Comparison of ENCODE assay signal across 1 cellular context in the genomic region with DNA sequence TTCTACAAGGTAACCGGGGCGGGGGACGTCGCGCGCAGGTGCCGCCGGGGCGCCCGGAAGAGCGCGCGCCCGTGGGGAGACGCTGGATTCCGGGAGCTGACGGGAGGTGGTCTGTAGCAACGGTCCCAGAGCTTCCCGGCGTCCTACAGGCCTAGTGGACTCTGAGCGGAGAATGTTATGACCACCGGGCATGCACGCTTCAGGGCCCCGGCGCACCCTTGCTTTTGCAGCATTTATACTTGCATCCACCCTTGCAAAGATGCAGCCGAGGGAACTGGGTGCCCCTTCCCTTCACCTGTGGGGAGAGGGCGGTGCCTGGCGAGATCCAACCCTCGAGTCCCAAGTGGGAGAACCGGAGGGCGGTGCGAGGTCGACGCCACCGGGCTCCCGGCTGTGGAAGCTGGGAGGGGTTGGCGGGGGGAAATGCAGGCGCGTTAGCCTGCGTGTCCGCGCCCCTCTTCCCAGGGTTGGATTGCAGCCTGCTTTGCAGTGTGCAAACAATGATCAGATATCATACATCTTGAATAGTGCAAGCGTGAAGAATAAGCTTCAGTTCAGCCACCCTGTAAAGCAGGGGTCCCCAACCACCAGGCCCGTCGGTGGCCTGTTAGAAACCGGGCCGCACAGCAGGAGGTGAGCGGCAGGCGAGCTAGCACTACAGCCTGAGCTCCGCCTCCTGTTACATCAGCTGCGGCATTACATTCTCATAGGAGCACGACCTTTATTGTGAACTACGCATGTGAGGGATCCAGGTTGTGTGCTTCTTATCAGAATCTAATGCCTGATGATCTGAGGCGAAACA.
A peak's percentile ranks its signal among the peaks of the same experiment; 100 is the strongest.
TF ChIP-seq lines count a peak whose summit lies in the region.

No MANE protein-coding gene starts in this region.

TF ChIP-seq in K562, 482 proteins besides CTCF, POLR2A, EP300 and RAD21 (continued from another document and continues in another):
- TF ChIP-seq, protein P1, sequence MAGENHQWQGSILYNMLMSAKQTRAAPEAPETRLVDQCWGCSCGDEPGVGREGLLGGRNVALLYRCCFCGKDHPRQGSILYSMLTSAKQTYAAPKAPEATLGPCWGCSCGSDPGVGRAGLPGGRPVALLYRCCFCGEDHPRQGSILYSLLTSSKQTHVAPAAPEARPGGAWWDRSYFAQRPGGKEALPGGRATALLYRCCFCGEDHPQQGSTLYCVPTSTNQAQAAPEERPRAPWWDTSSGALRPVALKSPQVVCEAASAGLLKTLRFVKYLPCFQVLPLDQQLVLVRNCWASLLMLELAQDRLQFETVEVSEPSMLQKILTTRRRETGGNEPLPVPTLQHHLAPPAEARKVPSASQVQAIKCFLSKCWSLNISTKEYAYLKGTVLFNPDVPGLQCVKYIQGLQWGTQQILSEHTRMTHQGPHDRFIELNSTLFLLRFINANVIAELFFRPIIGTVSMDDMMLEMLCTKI (IDR thresholded peaks at IDR 0.05; ENCODE audit: partially characterized antibody): no peak
- TF ChIP-seq GATAD2B (IDR thresholded peaks at IDR 0.05; ENCODE audit: borderline replicate concordance): 0 out of 2 replicates have a peak, but pooled peaks have one; percentile 21
- TF ChIP-seq ZFX (CRISPR knock-in tag; IDR thresholded peaks at IDR 0.05): peak; percentile 92
- peak; percentile 62; the same call in 1 of the 2 replicates for TF ChIP-seq ZEB2 (IDR thresholded peaks at IDR 0.05)
- TF ChIP-seq FOXM1 (IDR thresholded peaks at IDR 0.05; ENCODE audit: low read depth): no peak
- no peak; the same call in 1 of the 2 replicates for TF ChIP-seq FOXM1 (CRISPR knock-in tag; IDR thresholded peaks at IDR 0.05; ENCODE audit: low read depth)
- no peak for TF ChIP-seq MAFG (tag; conservative IDR thresholded peaks at IDR 0.05)
- TF ChIP-seq XRCC3 (IDR thresholded peaks at IDR 0.05): no peak
- peak; percentile 70 for TF ChIP-seq PRPF4 (IDR thresholded peaks at IDR 0.05; ENCODE audit: insufficient read depth, low read depth, low read length, poor library complexity, severe bottlenecking)
- TF ChIP-seq PHF8 (IDR thresholded peaks at IDR 0.05; ENCODE audit: borderline replicate concordance, low read length): peak; percentile 51
- no peak for TF ChIP-seq MTA2 (IDR thresholded peaks at IDR 0.05; ENCODE audit: low read depth)
- no peak for TF ChIP-seq EZH2 (IDR thresholded peaks at IDR 0.05; ENCODE audit: borderline replicate concordance, low read depth, low read length)
- no peak for TF ChIP-seq ELF4 (CRISPR knock-in tag; IDR thresholded peaks at IDR 0.05)
- TF ChIP-seq, protein P2, sequence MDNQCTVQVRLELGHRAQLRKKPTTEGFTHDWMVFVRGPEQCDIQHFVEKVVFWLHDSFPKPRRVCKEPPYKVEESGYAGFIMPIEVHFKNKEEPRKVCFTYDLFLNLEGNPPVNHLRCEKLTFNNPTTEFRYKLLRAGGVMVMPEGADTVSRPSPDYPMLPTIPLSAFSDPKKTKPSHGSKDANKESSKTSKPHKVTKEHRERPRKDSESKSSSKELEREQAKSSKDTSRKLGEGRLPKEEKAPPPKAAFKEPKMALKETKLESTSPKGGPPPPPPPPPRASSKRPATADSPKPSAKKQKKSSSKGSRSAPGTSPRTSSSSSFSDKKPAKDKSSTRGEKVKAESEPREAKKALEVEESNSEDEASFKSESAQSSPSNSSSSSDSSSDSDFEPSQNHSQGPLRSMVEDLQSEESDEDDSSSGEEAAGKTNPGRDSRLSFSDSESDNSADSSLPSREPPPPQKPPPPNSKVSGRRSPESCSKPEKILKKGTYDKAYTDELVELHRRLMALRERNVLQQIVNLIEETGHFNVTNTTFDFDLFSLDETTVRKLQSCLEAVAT (IDR thresholded peaks at IDR 0.05): peak in 1 of 2 experiments; percentile 20; a peak in 2 of 4 replicates
- peak in 1 of 2 experiments; percentile 65; a peak in 1 of 4 replicates for TF ChIP-seq SIN3A (IDR thresholded peaks at IDR 0.05; ENCODE audit: borderline replicate concordance in 2 of 2, control insufficient read depth in 1 of 2, low read depth in 2 of 2, low read length in 2 of 2)
- TF ChIP-seq, protein P3, sequence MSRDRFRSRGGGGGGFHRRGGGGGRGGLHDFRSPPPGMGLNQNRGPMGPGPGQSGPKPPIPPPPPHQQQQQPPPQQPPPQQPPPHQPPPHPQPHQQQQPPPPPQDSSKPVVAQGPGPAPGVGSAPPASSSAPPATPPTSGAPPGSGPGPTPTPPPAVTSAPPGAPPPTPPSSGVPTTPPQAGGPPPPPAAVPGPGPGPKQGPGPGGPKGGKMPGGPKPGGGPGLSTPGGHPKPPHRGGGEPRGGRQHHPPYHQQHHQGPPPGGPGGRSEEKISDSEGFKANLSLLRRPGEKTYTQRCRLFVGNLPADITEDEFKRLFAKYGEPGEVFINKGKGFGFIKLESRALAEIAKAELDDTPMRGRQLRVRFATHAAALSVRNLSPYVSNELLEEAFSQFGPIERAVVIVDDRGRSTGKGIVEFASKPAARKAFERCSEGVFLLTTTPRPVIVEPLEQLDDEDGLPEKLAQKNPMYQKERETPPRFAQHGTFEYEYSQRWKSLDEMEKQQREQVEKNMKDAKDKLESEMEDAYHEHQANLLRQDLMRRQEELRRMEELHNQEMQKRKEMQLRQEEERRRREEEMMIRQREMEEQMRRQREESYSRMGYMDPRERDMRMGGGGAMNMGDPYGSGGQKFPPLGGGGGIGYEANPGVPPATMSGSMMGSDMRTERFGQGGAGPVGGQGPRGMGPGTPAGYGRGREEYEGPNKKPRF (IDR thresholded peaks at IDR 0.05; ENCODE audit: low read depth, low read length): no peak
- no peak for TF ChIP-seq NFXL1 (CRISPR knock-in tag; IDR thresholded peaks at IDR 0.05)
- TF ChIP-seq ZNF766 (CRISPR knock-in tag; conservative IDR thresholded peaks at IDR 0.05): no peak
- TF ChIP-seq ZC3H4 (CRISPR knock-in tag; IDR thresholded peaks at IDR 0.05; ENCODE audit: borderline replicate concordance): peak; percentile 93
- no peak for TF ChIP-seq DMBX1 (CRISPR knock-in tag; IDR thresholded peaks at IDR 0.05; ENCODE audit: borderline replicate concordance)
- 0 out of 3 replicates have a peak, but pooled peaks of 1 of the 2 experiments have one; percentile 20 for TF ChIP-seq CBX3 (IDR thresholded peaks at IDR 0.05; ENCODE audit: borderline replicate concordance in 1 of 2, low read length in 2 of 2)
- TF ChIP-seq DDX20 (tag; IDR thresholded peaks at IDR 0.05; ENCODE audit: low read depth): no peak
- peak; percentile 41 for TF ChIP-seq TCF3 (CRISPR knock-in tag; IDR thresholded peaks at IDR 0.05)
- 0 out of 2 replicates have a peak, but pooled peaks have one; percentile 26 for TF ChIP-seq CREM (IDR thresholded peaks at IDR 0.05; ENCODE audit: low read depth)
- TF ChIP-seq RHOXF2B (CRISPR knock-in tag; conservative IDR thresholded peaks at IDR 0.05): no peak
- no peak for TF ChIP-seq MCM2 (IDR thresholded peaks at IDR 0.05; ENCODE audit: low read depth)
- no peak for TF ChIP-seq XRCC5 (IDR thresholded peaks at IDR 0.05; ENCODE audit: low read depth, low read length)
- TF ChIP-seq, protein P4, sequence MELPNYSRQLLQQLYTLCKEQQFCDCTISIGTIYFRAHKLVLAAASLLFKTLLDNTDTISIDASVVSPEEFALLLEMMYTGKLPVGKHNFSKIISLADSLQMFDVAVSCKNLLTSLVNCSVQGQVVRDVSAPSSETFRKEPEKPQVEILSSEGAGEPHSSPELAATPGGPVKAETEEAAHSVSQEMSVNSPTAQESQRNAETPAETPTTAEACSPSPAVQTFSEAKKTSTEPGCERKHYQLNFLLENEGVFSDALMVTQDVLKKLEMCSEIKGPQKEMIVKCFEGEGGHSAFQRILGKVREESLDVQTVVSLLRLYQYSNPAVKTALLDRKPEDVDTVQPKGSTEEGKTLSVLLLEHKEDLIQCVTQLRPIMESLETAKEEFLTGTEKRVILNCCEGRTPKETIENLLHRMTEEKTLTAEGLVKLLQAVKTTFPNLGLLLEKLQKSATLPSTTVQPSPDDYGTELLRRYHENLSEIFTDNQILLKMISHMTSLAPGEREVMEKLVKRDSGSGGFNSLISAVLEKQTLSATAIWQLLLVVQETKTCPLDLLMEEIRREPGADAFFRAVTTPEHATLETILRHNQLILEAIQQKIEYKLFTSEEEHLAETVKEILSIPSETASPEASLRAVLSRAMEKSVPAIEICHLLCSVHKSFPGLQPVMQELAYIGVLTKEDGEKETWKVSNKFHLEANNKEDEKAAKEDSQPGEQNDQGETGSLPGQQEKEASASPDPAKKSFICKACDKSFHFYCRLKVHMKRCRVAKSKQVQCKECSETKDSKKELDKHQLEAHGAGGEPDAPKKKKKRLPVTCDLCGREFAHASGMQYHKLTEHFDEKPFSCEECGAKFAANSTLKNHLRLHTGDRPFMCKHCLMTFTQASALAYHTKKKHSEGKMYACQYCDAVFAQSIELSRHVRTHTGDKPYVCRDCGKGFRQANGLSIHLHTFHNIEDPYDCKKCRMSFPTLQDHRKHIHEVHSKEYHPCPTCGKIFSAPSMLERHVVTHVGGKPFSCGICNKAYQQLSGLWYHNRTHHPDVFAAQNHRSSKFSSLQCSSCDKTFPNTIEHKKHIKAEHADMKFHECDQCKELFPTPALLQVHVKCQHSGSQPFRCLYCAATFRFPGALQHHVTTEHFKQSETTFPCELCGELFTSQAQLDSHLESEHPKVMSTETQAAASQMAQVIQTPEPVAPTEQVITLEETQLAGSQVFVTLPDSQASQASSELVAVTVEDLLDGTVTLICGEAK (IDR thresholded peaks at IDR 0.05): no peak
- TF ChIP-seq, protein P4 (CRISPR knock-in tag; IDR thresholded peaks at IDR 0.05): peak; percentile 39; the same call in 1 of the 2 replicates
- TF ChIP-seq POLR2H (tag; IDR thresholded peaks at IDR 0.05; ENCODE audit: low read depth): peak; percentile 30
- TF ChIP-seq MTA3 (IDR thresholded peaks at IDR 0.05; ENCODE audit: borderline replicate concordance): peak; percentile 36; the same call in 1 of the 2 replicates
- TF ChIP-seq ZFP36 (IDR thresholded peaks at IDR 0.05; ENCODE audit: low read depth, low read length, partially characterized antibody): no peak
- TF ChIP-seq JUN (IDR thresholded peaks at IDR 0.05; ENCODE audit: borderline replicate concordance, low read depth, low read length): no peak
- TF ChIP-seq JUN (CRISPR knock-in tag; IDR thresholded peaks at IDR 0.05; ENCODE audit: borderline replicate concordance): no peak
- TF ChIP-seq, protein P5, sequence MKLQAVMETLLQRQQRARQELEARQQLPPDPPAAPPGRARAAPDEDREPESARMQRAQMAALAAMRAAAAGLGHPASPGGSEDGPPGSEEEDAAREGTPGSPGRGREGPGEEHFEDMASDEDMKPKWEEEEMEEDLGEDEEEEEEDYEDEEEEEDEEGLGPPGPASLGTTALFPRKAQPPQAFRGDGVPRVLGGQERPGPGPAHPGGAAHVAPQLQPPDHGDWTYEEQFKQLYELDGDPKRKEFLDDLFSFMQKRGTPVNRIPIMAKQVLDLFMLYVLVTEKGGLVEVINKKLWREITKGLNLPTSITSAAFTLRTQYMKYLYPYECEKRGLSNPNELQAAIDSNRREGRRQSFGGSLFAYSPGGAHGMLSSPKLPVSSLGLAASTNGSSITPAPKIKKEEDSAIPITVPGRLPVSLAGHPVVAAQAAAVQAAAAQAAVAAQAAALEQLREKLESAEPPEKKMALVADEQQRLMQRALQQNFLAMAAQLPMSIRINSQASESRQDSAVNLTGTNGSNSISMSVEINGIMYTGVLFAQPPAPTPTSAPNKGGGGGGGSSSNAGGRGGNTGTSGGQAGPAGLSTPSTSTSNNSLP (IDR thresholded peaks at IDR 0.05; ENCODE audit: borderline replicate concordance, low read depth, low read length): peak; percentile 51; the same call in 1 of the 2 replicates
- no peak for TF ChIP-seq GABPB2 (CRISPR knock-in tag; conservative IDR thresholded peaks at IDR 0.05)
- no peak for TF ChIP-seq NCOA4 (IDR thresholded peaks at IDR 0.05; ENCODE audit: partially characterized antibody)
- TF ChIP-seq ELF2 (CRISPR knock-in tag; IDR thresholded peaks at IDR 0.05): 0 out of 2 replicates have a peak, but pooled peaks have one; percentile 63
- TF ChIP-seq PHTF2 (CRISPR knock-in tag; IDR thresholded peaks at IDR 0.05): 0 out of 2 replicates have a peak, but pooled peaks have one; percentile 25
- TF ChIP-seq DIDO1 (tag; IDR thresholded peaks at IDR 0.05; ENCODE audit: low read depth): no peak
- TF ChIP-seq TEAD4 (IDR thresholded peaks at IDR 0.05; ENCODE audit: low read length): peak; percentile 4; the same call in 1 of the 2 replicates
- no peak for TF ChIP-seq TEAD4 (CRISPR knock-in tag; IDR thresholded peaks at IDR 0.05; ENCODE audit: borderline replicate concordance)
- no peak for TF ChIP-seq SLC30A9 (CRISPR knock-in tag; IDR thresholded peaks at IDR 0.05)
- TF ChIP-seq ZKSCAN1 (IDR thresholded peaks at IDR 0.05; ENCODE audit: low read depth, low read length): no peak; the same call in 1 of the 2 replicates
- no peak for TF ChIP-seq RAD51 (IDR thresholded peaks at IDR 0.05; ENCODE audit: borderline replicate concordance, low read depth)
- no peak for TF ChIP-seq ZNF384 (IDR thresholded peaks at IDR 0.05; ENCODE audit: low read depth, low read length)
- peak; percentile 96 for TF ChIP-seq CEBPG (CRISPR knock-in tag; IDR thresholded peaks at IDR 0.05)
- TF ChIP-seq CEBPG (tag; conservative IDR thresholded peaks at IDR 0.05 in 1 of 2, IDR thresholded peaks at IDR 0.05 in 1 of 2): peak; percentile 84 to 85
- no peak for TF ChIP-seq U2AF2 (optimal IDR thresholded peaks at IDR 0.05; ENCODE audit: low read depth, low read length)
